Comparison of ENCODE assay signal across 10 cellular contexts in genomic region chr13:60044321-60044720, GRCh38.
"Had no signal": no experiment of that assay in that cellular context is flagged by ENCODE, and none has a peak within 500 bp of the region (broad histone marks: within the 10 kb centered on the region; RNA-seq: fewer than 3 reads in every experiment).

No MANE protein-coding gene starts in this region.

- ATAC-seq: GM23338, HCT116 had no signal

- H3K9me3 ChIP-seq: HAP-1 had no signal

- FAIRE-seq: H1, H54 had no signal

- H3K27ac ChIP-seq: GM23248 had no signal

- H3K4me3 ChIP-seq: GM23248, GM23338, HAP-1 had no signal

- DNase-seq: GM23248, GOT3, H9, HCEC 1CT, HFFc6 had no signal
